15 cellular contexts compared by ENCODE assay signal in the genomic region with DNA sequence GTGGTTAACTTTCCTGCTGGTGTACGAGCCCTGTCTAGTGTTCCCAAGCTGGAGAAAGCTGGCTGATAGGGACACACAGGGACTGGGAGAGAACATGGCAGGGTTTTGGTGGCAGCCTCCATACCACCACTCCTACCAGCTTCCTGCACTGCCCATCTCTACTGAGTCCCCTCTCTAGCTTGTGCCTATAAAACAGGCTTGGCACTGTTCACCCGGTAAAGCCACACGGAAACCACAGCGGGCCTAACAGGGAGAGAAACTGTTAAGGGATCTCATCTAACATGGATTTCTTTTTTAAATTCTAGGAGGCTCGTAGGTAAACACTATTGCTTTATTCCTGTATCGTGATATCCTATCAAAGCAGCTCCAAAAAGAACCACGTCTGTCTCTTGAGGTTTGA.
"Had no signal": no experiment of that assay in that cellular context is flagged by ENCODE, and none has a peak within 500 bp of the region (broad histone marks: within the 10 kb centered on the region; RNA-seq: fewer than 3 reads in every experiment).

No MANE protein-coding gene starts in this region.

- H3K4me1 ChIP-seq: body of pancreas had no signal

- H3K27me3 Mint-ChIP-seq: activated CD4-positive, alpha-beta T cell treated with anti-CD3 and anti-CD28 coated beads, Interleukin-2, amount 10 ng/mL, durations not matched to agents 7 days and 5 days; naive thymus-derived CD8-positive, alpha-beta T cell had no signal

- H3K27me3 ChIP-seq: adrenal gland, body of pancreas, gastroesophageal sphincter, upper lobe of left lung had no signal

- H3K4me3 ChIP-seq: adrenal gland, body of pancreas, gastroesophageal sphincter, lung, upper lobe of left lung had no signal

- H3K27ac Mint-ChIP-seq: activated B cell treated with CpG ODN at 0.5 μM for 24 hours; activated CD4-positive, alpha-beta T cell treated with anti-CD3 and anti-CD28 coated beads, Interleukin-2, amount 10 ng/mL, durations not matched to agents 7 days and 5 days; naive thymus-derived CD8-positive, alpha-beta T cell; stimulated activated memory B cell treated with anti-CD40 and anti-IgM and Interleukin-4, amounts not matched to agents 10 μg/mL and 1 μg/mL and 100 μg/mL, for 72 hours had no signal

- ATAC-seq: body of pancreas; gastroesophageal sphincter; naive thymus-derived CD8-positive, alpha-beta T cell; stimulated activated memory B cell treated with anti-CD40 and anti-IgM and Interleukin-4, amounts not matched to agents 10 μg/mL and 1 μg/mL and 100 μg/mL, for 72 hours had no signal

- H3K27ac ChIP-seq: body of pancreas had no signal

- H3K9me3 Mint-ChIP-seq: activated B cell treated with CpG ODN at 0.5 μM for 24 hours; activated CD4-positive, alpha-beta T cell treated with anti-CD3 and anti-CD28 coated beads, Interleukin-2, amount 10 ng/mL, durations not matched to agents 7 days and 5 days; naive thymus-derived CD8-positive, alpha-beta T cell; stimulated activated memory B cell treated with anti-CD40 and anti-IgM and Interleukin-4, amounts not matched to agents 10 μg/mL and 1 μg/mL and 100 μg/mL, for 72 hours had no signal

- H3K4me3 Mint-ChIP-seq: activated B cell treated with CpG ODN at 0.5 μM for 24 hours; activated CD4-positive, alpha-beta T cell treated with anti-CD3 and anti-CD28 coated beads, Interleukin-2, amount 10 ng/mL, durations not matched to agents 7 days and 5 days; naive thymus-derived CD8-positive, alpha-beta T cell; stimulated activated memory B cell treated with anti-CD40 and anti-IgM and Interleukin-4, amounts not matched to agents 10 μg/mL and 1 μg/mL and 100 μg/mL, for 72 hours had no signal

- H3K36me3 ChIP-seq: adrenal gland, upper lobe of left lung had no signal

- DNase-seq: activated B cell treated with CpG ODN at 0.5 μM for 24 hours; activated CD4-positive, alpha-beta T cell treated with anti-CD3 and anti-CD28 coated beads, Interleukin-2, amount 10 ng/mL, durations not matched to agents 7 days and 5 days; activated CD8-positive, alpha-beta memory T cell treated with anti-CD3 and anti-CD28 coated beads for 24 hours; activated naive CD4-positive, alpha-beta T cell treated with anti-CD3 and anti-CD28 coated beads, Interleukin-2, amount 50 U/mL, for 16 hours; activated T-cell treated with anti-CD3 and anti-CD28 coated beads for 4 hours; body of pancreas; cerebellar nuclear complex; hippocampal formation; naive thymus-derived CD8-positive, alpha-beta T cell; nucleus accumbens; upper lobe of left lung had no signal

- H3K4me1 Mint-ChIP-seq: activated B cell treated with CpG ODN at 0.5 μM for 24 hours; activated CD4-positive, alpha-beta T cell treated with anti-CD3 and anti-CD28 coated beads, Interleukin-2, amount 10 ng/mL, durations not matched to agents 7 days and 5 days; naive thymus-derived CD8-positive, alpha-beta T cell had no signal

- H3K9me3 ChIP-seq: adrenal gland, body of pancreas, gastroesophageal sphincter, upper lobe of left lung had no signal

- H3K36me3 Mint-ChIP-seq: stimulated activated memory B cell treated with anti-CD40 and anti-IgM and Interleukin-4, amounts not matched to agents 10 μg/mL and 1 μg/mL and 100 μg/mL, for 72 hours had no signal
